Comparison of ENCODE assay signal across 8 cellular contexts in genomic region chr16:15145418-15146263, GRCh38. TPM values are rescaled to one million over a fixed set of nuclear protein-coding genes. Genes with fewer than 3 reads are reported as not detected.
DNase-seq lines count a peak whose midpoint lies in the region; ATAC-seq and TF ChIP-seq lines count a peak whose summit lies in the region.
"Not testable (repeated sequence)": the region's sequence is repeated elsewhere in the genome, so short reads cannot be mapped to it uniquely, and the experiment has no call there.

No MANE protein-coding gene starts in this region.

- H3K4me1 ChIP-seq in SK-N-SH (ENCODE audit: control insufficient read depth in 1 of 2, insufficient read depth in 2 of 2, low read depth in 1 of 2, low read length in 1 of 2) (peaks cover 25 to 63% of the 10 kb centered on the region in 2 experiments; a peak in 2 of 4 replicates), foreskin keratinocyte (peaks cover 15% of the 10 kb centered on the region), neural progenitor cell (peaks cover 21% of the 10 kb centered on the region), skeletal muscle satellite cell (ENCODE audit: control insufficient read depth, insufficient read depth, low read length) (peaks cover 61% of the 10 kb centered on the region)
- not testable (repeated sequence) for H3K4me1 ChIP-seq in aorta (ENCODE audit: control insufficient read depth in 1 of 2, insufficient read depth in 2 of 2, low read length in 2 of 2)

- H4K20me1 ChIP-seq in SK-N-SH (ENCODE audit: insufficient read depth) (peaks cover 23% of the 10 kb centered on the region; the same call in 1 of the 2 replicates), neural progenitor cell (ENCODE audit: low read depth) (peaks cover 42% of the 10 kb centered on the region)

- not testable (repeated sequence) for H3K27me3 Mint-ChIP-seq in neural progenitor cell (ENCODE audit: insufficient read depth, low read depth)

- H3K9me3 Mint-ChIP-seq in neural progenitor cell: not testable (repeated sequence)

- intact Hi-C loops in aorta (cut with DNase I): not testable (repeated sequence)

- not testable (repeated sequence) for TF ChIP-seq RAD21 in SK-N-SH (IDR thresholded peaks at IDR 0.05; ENCODE audit: low read length)

- DNase-seq in EH (ENCODE audit: low read depth): peak; percentile 32
- DNase-seq in SK-N-SH: peak; percentile 50
- DNase-seq in cerebellar cortex (ENCODE audit: low spot score): peak; percentile 44
- DNase-seq in foreskin keratinocyte; neural progenitor cell (ENCODE audit: low spot score): not testable (repeated sequence)
- peak; percentile 39 for DNase-seq in inferior parietal cortex (ENCODE audit: extremely low spot score)
- DNase-seq in aorta: peak; percentile 89 to 92

- H3K4me3 Mint-ChIP-seq in neural progenitor cell: not testable (repeated sequence)

- H2AFZ ChIP-seq in SK-N-SH (ENCODE audit: low read depth); neural progenitor cell (replicated peaks): not testable (repeated sequence)

- not testable (repeated sequence) for H3K9ac ChIP-seq in SK-N-SH, neural progenitor cell
- peak overlapping the region; percentile 56 for H3K9ac ChIP-seq in skeletal muscle satellite cell (ENCODE audit: low read depth, low read length)

- H3K36me3 Mint-ChIP-seq in neural progenitor cell: not testable (repeated sequence)

- POLR2A ChIA-PET in SK-N-SH (lab: Yijun Ruan, JAX): interaction anchor here (0.9 kb wide), 1 partner anchor 52 kb away, joined by 4 read pairs; the partner anchor contains the start of gene RRN3

- H3K4me3 ChIP-seq in SK-N-SH (ENCODE audit: low read depth in 2 of 2, low read length in 1 of 2); neural progenitor cell; aorta (ENCODE audit: low read length in 2 of 2): not testable (repeated sequence)
- H3K4me3 ChIP-seq in skeletal muscle satellite cell (ENCODE audit: low read length): peak overlapping the region; percentile 7

- peaks cover 13% of the 10 kb centered on the region for H3K4me1 Mint-ChIP-seq in neural progenitor cell

- WGBS in SK-N-SH (ENCODE audit: low lambda C conversion rate): 78% methylated on average over 12 of the region's 35 CpGs
- 6 to 10% methylated on average over 31 to 35 of the region's 35 CpGs for WGBS in aorta, 2 donors

- not testable (repeated sequence) for H3K36me3 ChIP-seq in SK-N-SH (replicated peaks in 1 of 2; ENCODE audit: control insufficient read depth in 1 of 2, insufficient read depth in 2 of 2, low read length in 1 of 2); neural progenitor cell; skeletal muscle satellite cell (ENCODE audit: insufficient read depth, low read length); aorta (ENCODE audit: control insufficient read depth in 1 of 2, insufficient read depth in 2 of 2, low read length in 1 of 2)

- ATAC-seq in foreskin keratinocyte (peak; percentile 11), aorta (ENCODE audit: low FRiP score) (peak; percentile 67)

- H3K27me3 ChIP-seq in SK-N-SH (ENCODE audit: insufficient read depth); foreskin keratinocyte; neural progenitor cell; skeletal muscle satellite cell (ENCODE audit: control insufficient read depth, insufficient read depth, low read length); aorta (ENCODE audit: control insufficient read depth in 1 of 2, insufficient read depth in 2 of 2, low read length in 1 of 2): not testable (repeated sequence)

- not testable (repeated sequence) for H3F3A ChIP-seq in SK-N-SH (replicated peaks; ENCODE audit: insufficient read depth); neural progenitor cell (ENCODE audit: low read depth)

- CTCF ChIA-PET in SK-N-SH (lab: Yijun Ruan, JAX): not testable (repeated sequence)

- H3K9me3 ChIP-seq in SK-N-SH; neural progenitor cell (ENCODE audit: low read depth); skeletal muscle satellite cell (replicated peaks; ENCODE audit: low read length); aorta (ENCODE audit: control insufficient read depth, low read length): not testable (repeated sequence)

- TF ChIP-seq CTCF in SK-N-SH (IDR thresholded peaks at IDR 0.05); foreskin keratinocyte (conservative IDR thresholded peaks at IDR 0.05); neural progenitor cell (IDR thresholded peaks at IDR 0.05): not testable (repeated sequence)

- not testable (repeated sequence) for TF ChIP-seq EP300 in SK-N-SH (IDR thresholded peaks at IDR 0.05; ENCODE audit: borderline replicate concordance in 1 of 2, low read depth in 1 of 2, low read length in 1 of 2)

- H3K27ac Mint-ChIP-seq in neural progenitor cell: peak overlapping the region; percentile 79

- peak overlapping the region in 1 of 2 experiments; percentile 96; a peak in 2 of 4 replicates for H3K27ac ChIP-seq in SK-N-SH (ENCODE audit: low read depth in 2 of 2, low read length in 1 of 2)
- H3K27ac ChIP-seq in foreskin keratinocyte, neural progenitor cell: not testable (repeated sequence)
- H3K27ac ChIP-seq in aorta (ENCODE audit: low read depth in 1 of 2, low read length in 2 of 2): peak overlapping the region; percentile 78 to 89

- H3K79me2 ChIP-seq in SK-N-SH (ENCODE audit: insufficient read depth): peaks cover 74% of the 10 kb centered on the region
- peaks cover 49% of the 10 kb centered on the region for H3K79me2 ChIP-seq in neural progenitor cell (ENCODE audit: low read depth)

- H3K4me2 ChIP-seq in SK-N-SH, neural progenitor cell: not testable (repeated sequence)
- H3K4me2 ChIP-seq in skeletal muscle satellite cell (ENCODE audit: low read length): peak overlapping the region; percentile 75

- H3K9me2 ChIP-seq in SK-N-SH: not testable (repeated sequence)

TF ChIP-seq in SK-N-SH, 30 proteins besides CTCF, POLR2A, EP300 and RAD21:
- TF ChIP-seq RCOR1 (IDR thresholded peaks at IDR 0.05; ENCODE audit: low read length) (peak; percentile 53; the same call in 1 of the 2 replicates), MXI1 (IDR thresholded peaks at IDR 0.05; ENCODE audit: low read depth, low read length) (peak; percentile 63; the same call in 1 of the 2 replicates)

RNA-seq across cellular contexts. Expression of gene RRN3, which starts 51.6 kb away (rescaled TPM):
- polyA plus RNA-seq in SK-N-SH (2012; rRNA removed) (21.3 and 32.8 TPM in 2 replicates), foreskin keratinocyte (10.0 and 12.3 TPM in 2 replicates), aorta (10 to 100 TPM in 1 of 2 donors, 1 to 10 TPM in 1; 9.4 to 11.7 TPM)
- 33.8 and 34.0 TPM in 2 replicates for polyA plus RNA-seq in SK-N-SH (2012; cell fraction: cytosol; rRNA removed)
- polyA plus RNA-seq in SK-N-SH (2012; cell fraction: nucleus; rRNA removed): 14.2 and 34.2 TPM in 2 replicates
- total RNA-seq in foreskin keratinocyte (31.9 and 32.1 TPM in 2 replicates), neural progenitor cell (ENCODE audit: low replicate concordance) (34.4 and 39.1 TPM in 2 replicates), aorta (10 to 100 TPM; 19.1 to 22.9 TPM)
- 29.7 and 37.5 TPM in 2 replicates for total RNA-seq in skeletal muscle satellite cell (2012; rRNA removed)
